14 cellular contexts compared by ENCODE assay signal in genomic region chr3:179036626-179037300, GRCh38. TPM values are rescaled to one million over a fixed set of nuclear protein-coding genes. Genes with fewer than 3 reads are reported as not detected.
A peak's percentile ranks its signal among the peaks of the same experiment; 100 is the strongest.
DNase-seq lines count a peak whose midpoint lies in the region; TF ChIP-seq lines count a peak whose summit lies in the region.
"Had no signal": no experiment of that assay in that cellular context is flagged by ENCODE, and none has a peak within 500 bp of the region (broad histone marks: within the 10 kb centered on the region; RNA-seq: fewer than 3 reads in every experiment).

No MANE protein-coding gene starts in this region.

- peaks cover 0 to 17% (median under 1%) of the 10 kb centered on the region in 8 donors for H3K9me3 Mint-ChIP-seq in CD4-positive, alpha-beta memory T cell
- peaks cover 12% of the 10 kb centered on the region for H3K9me3 Mint-ChIP-seq in activated naive CD8-positive, alpha-beta T cell treated with anti-CD3 and anti-CD28 coated beads for 36 hours
- H3K9me3 Mint-ChIP-seq: CD8-positive, alpha-beta T cell; immature natural killer cell had no signal

- H3K27ac Mint-ChIP-seq in CD4-positive, alpha-beta memory T cell: peak overlapping the region in 1 of 7 donors; percentile 90
- peak overlapping the region; percentile 11 for H3K27ac Mint-ChIP-seq in activated naive CD8-positive, alpha-beta T cell treated with anti-CD3 and anti-CD28 coated beads for 36 hours
- H3K27ac Mint-ChIP-seq: CD8-positive, alpha-beta T cell had no signal

- no peak for DNase-seq in AG04450 (ENCODE audit: low read depth, low spot score)
- DNase-seq in CD4-positive, alpha-beta memory T cell: no peak
- no peak for DNase-seq in activated naive CD8-positive, alpha-beta T cell treated with anti-CD3 and anti-CD28 coated beads for 36 hours
- DNase-seq in myocyte (ENCODE audit: low read depth): peak; percentile 76
- no peak for DNase-seq in dorsolateral prefrontal cortex
- DNase-seq in activated CD4-positive, CD25-positive, alpha-beta regulatory T cell (lab: John Stamatoyannopoulos, UW): no peak
- no peak for DNase-seq in dermis blood vessel endothelial cell
- DNase-seq: activated CD4-positive, CD25-positive, alpha-beta regulatory T cell treated with anti-CD3 and anti-CD28 coated beads, Interleukin-2, amount 50 U/mL, for 72 hours; KG1; NCI-H1417; NCI-H510A had no signal

- H3K27me3 Mint-ChIP-seq in CD4-positive, alpha-beta memory T cell: no peaks in the 10 kb centered on the region
- H3K27me3 Mint-ChIP-seq in activated naive CD8-positive, alpha-beta T cell treated with anti-CD3 and anti-CD28 coated beads for 36 hours: no peaks in the 10 kb centered on the region

- peaks cover 16% of the 10 kb centered on the region; the same call in 1 of the 2 replicates for H3K9me3 ChIP-seq in AG04450 (ENCODE audit: control insufficient read depth, insufficient read depth, low read length)
- H3K9me3 ChIP-seq in CD4-positive, alpha-beta memory T cell (ENCODE audit: control insufficient read depth in 1 of 2, low read length in 2 of 2): no peaks in the 10 kb centered on the region
- H3K9me3 ChIP-seq: spleen had no signal

- intact Hi-C loops in CD4-positive, alpha-beta memory T cell (cut with micrococcal nuclease): loop anchor here (5.0 kb wide), 1 partner anchor 36 kb away; the partner anchor contains the start of gene ZMAT3
- intact Hi-C loops in dorsolateral prefrontal cortex (cut with DNase I): no loop called here

- H3K36me3 ChIP-seq in CD4-positive, alpha-beta memory T cell (ENCODE audit: insufficient read depth, low read length): no peaks in the 10 kb centered on the region

- H3K4me1 Mint-ChIP-seq in CD4-positive, alpha-beta memory T cell: peaks cover 11 to 23% (median 14%) of the 10 kb centered on the region in 4 donors
- peaks cover 8% of the 10 kb centered on the region for H3K4me1 Mint-ChIP-seq in activated naive CD8-positive, alpha-beta T cell treated with anti-CD3 and anti-CD28 coated beads for 36 hours

- H3K4me3 ChIP-seq in AG04450 (ENCODE audit: low read depth, low read length): no peak overlapping the region
- peak overlapping the region in 1 of 2 donors; percentile 27 for H3K4me3 ChIP-seq in CD4-positive, alpha-beta memory T cell (ENCODE audit: low read length in 2 of 2)
- H3K4me3 ChIP-seq in dorsolateral prefrontal cortex: peak overlapping the region in 3 of 59 donors; percentile 13 to 23 (median 18)
- H3K4me3 ChIP-seq: spleen had no signal

- peaks cover 9 to 14% of the 10 kb centered on the region in 2 donors for H3K36me3 Mint-ChIP-seq in CD4-positive, alpha-beta memory T cell
- peaks cover 33% of the 10 kb centered on the region for H3K36me3 Mint-ChIP-seq in activated naive CD8-positive, alpha-beta T cell treated with anti-CD3 and anti-CD28 coated beads for 36 hours

- TF ChIP-seq CTCF in AG04450 (IDR thresholded peaks at IDR 0.05; ENCODE audit: low read depth, low read length) (no peak), dorsolateral prefrontal cortex (IDR thresholded peaks at IDR 0.05 in 54 of 56, conservative IDR thresholded peaks at IDR 0.05 in 2 of 56; ENCODE audit: low read depth in 1 of 56, partially characterized antibody in 56 of 56) (no peak)

- peak overlapping the region; percentile 11 for H3K27ac ChIP-seq in AG04450 (ENCODE audit: low read depth, low read length)
- H3K27ac ChIP-seq in CD4-positive, alpha-beta memory T cell (ENCODE audit: low read depth, low read length): peak overlapping the region; percentile 24
- peak overlapping the region in 22 of 59 donors; percentile 1 to 77 (median 41) for H3K27ac ChIP-seq in dorsolateral prefrontal cortex

- H3K27me3 ChIP-seq in AG04450 (ENCODE audit: control insufficient read depth, insufficient read depth, low read length) (no peaks in the 10 kb centered on the region), dorsolateral prefrontal cortex (no peaks in the 10 kb centered on the region)
- no peaks in the 10 kb centered on the region for H3K27me3 ChIP-seq in CD4-positive, alpha-beta memory T cell (ENCODE audit: insufficient read depth, low read length)
- H3K27me3 ChIP-seq: spleen had no signal

- POLR2A ChIA-PET in AG04450 (lab: Yijun Ruan, JAX): no interaction called here
- POLR2A ChIA-PET in CD4-positive, alpha-beta memory T cell (lab: Charles Lee; ENCODE audit: partially characterized antibody): interaction anchor here (0.8 to 3.8 kb wide), 15 partner anchors 8 to 525 kb away, joined by 3 to 44 read pairs (median 7); partner anchors contain the start of genes ACTL6A, PIK3CA and ZMAT3

- H3K4me3 Mint-ChIP-seq in CD4-positive, alpha-beta memory T cell: peak overlapping the region in 7 of 8 donors; percentile 47 to 79 (median 75)
- no peak overlapping the region for H3K4me3 Mint-ChIP-seq in activated naive CD8-positive, alpha-beta T cell treated with anti-CD3 and anti-CD28 coated beads for 36 hours

- CTCF ChIA-PET in AG04450 (lab: Charles Lee): interaction anchor here (1.0 to 1.6 kb wide), 4 partner anchors 9 to 285 kb away, joined by 4 to 6 read pairs (median 4); no protein-coding TSS in a partner anchor
- CTCF ChIA-PET in CD4-positive, alpha-beta memory T cell (lab: Charles Lee; ENCODE audit: partially characterized antibody): interaction anchor here (0.6 to 3.2 kb wide), 10 partner anchors 9 to 285 kb away, joined by 3 to 29 read pairs (median 4); partner anchors contain the start of genes PIK3CA and ZMAT3

- peaks cover 43% of the 10 kb centered on the region for H3K4me1 ChIP-seq in CD4-positive, alpha-beta memory T cell (ENCODE audit: insufficient read depth, low read length)

RNA-seq across cellular contexts. Expression of gene ZMAT3, which starts 34.8 kb away (rescaled TPM):
- 46.2 and 51.9 TPM in 2 replicates for polyA plus RNA-seq in AG04450 (2011; rRNA removed)
- polyA minus RNA-seq in AG04450 (2011; rRNA and poly(A)+ RNA removed): 167 and 212 TPM in 2 replicates
- 10 to 100 TPM; 18.5 to 20.0 TPM for total RNA-seq in CD4-positive, alpha-beta memory T cell
- 10 to 100 TPM; 13.7 to 20.5 TPM for polyA plus RNA-seq in CD4-positive, alpha-beta memory T cell
- 10 to 100 TPM; 10.6 to 10.7 TPM for total RNA-seq in activated naive CD8-positive, alpha-beta T cell treated with anti-CD3 and anti-CD28 coated beads for 36 hours
- 57.7 and 86.1 TPM in 2 replicates for total RNA-seq in myocyte
- polyA plus RNA-seq in myocyte (2012): 51.7 TPM
- total RNA-seq in dorsolateral prefrontal cortex: 100 to 1,000 TPM in 2 of 120 experiments, 10 to 100 TPM in 118; 40.9 to 107 (median 77.8) TPM
- total RNA-seq in dermis blood vessel endothelial cell: 21.8 and 34.4 TPM in 2 replicates
